15 cellular contexts compared by ENCODE assay signal in the genomic region with DNA sequence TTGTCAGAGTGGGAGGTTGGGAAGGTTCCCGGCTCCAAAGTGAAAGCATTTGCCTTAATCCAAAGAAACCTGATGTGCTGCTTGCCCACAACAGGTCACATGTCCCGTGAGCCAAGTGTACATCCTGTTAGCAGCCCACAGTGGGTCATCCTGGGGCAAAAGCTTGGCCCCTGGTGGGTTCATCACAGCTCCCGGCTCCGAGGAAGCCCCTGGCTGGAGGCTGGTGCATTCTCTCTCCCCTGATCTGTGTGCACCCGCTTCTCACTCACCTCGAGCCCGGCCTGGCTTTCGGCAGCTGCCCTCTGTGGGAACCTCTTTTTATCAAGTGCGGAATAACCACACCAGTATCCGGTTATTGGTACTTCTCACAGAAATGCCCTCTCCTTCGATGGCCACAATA.
"Had no signal": no experiment of that assay in that cellular context is flagged by ENCODE, and none has a peak within 500 bp of the region (broad histone marks: within the 10 kb centered on the region; RNA-seq: fewer than 3 reads in every experiment).

No MANE protein-coding gene starts in this region.

- H3K27ac Mint-ChIP-seq: activated B cell treated with CpG ODN at 0.5 μM for 24 hours; activated naive CD4-positive, alpha-beta T cell treated with anti-CD3 and anti-CD28 coated beads, Interleukin-2, amount 50 U/mL, for 24 hours; activated T-cell treated with anti-CD3 and anti-CD28 coated beads, Interleukin-2, amount 50 U/mL, for 24 hours; memory B cell; stimulated activated memory B cell treated with anti-CD40 and anti-IgM and Interleukin-4, amounts not matched to agents 10 μg/mL and 1 μg/mL and 100 μg/mL, for 72 hours had no signal

- H3K9me3 ChIP-seq: adrenal gland, ovary had no signal

- H3K4me1 ChIP-seq: adrenal gland had no signal

- H3K4me1 Mint-ChIP-seq: memory B cell; stimulated activated memory B cell treated with anti-CD40 and anti-IgM and Interleukin-4, amounts not matched to agents 10 μg/mL and 1 μg/mL and 100 μg/mL, for 72 hours had no signal

- H3K27ac ChIP-seq: adrenal gland, esophagus muscularis mucosa, ovary, tibial nerve had no signal

- H3K36me3 ChIP-seq: adrenal gland, esophagus muscularis mucosa, ovary, tibial nerve had no signal

- H3K4me3 ChIP-seq: adrenal gland, esophagus muscularis mucosa, ovary, tibial nerve had no signal

- H3K27me3 ChIP-seq: adrenal gland, esophagus muscularis mucosa, ovary, tibial nerve had no signal

- ATAC-seq: left ventricle myocardium superior; stimulated activated memory B cell treated with anti-CD40 and anti-IgM and Interleukin-4, amounts not matched to agents 10 μg/mL and 1 μg/mL and 100 μg/mL, for 72 hours had no signal

- H3K36me3 Mint-ChIP-seq: activated naive CD4-positive, alpha-beta T cell treated with anti-CD3 and anti-CD28 coated beads, Interleukin-2, amount 50 U/mL, for 24 hours; memory B cell; stimulated activated memory B cell treated with anti-CD40 and anti-IgM and Interleukin-4, amounts not matched to agents 10 μg/mL and 1 μg/mL and 100 μg/mL, for 72 hours had no signal

- DNase-seq: activated B cell treated with CpG ODN at 0.5 μM for 24 hours; activated CD4-positive, alpha-beta T cell treated with anti-CD3 and anti-CD28 coated beads for 48 hours; activated T-cell treated with anti-CD3 and anti-CD28 coated beads, Interleukin-2, amount 50 U/mL, for 24 hours; left ventricle myocardium superior; stimulated activated CD4-positive, alpha-beta T cell treated with anti-CD3 and anti-CD28 coated beads, Interleukin-2, amount 100 ng/mL, for 48 hours; substantia nigra; SW 1271 had no signal

- H3K4me3 Mint-ChIP-seq: activated B cell treated with CpG ODN at 0.5 μM for 24 hours; activated naive CD4-positive, alpha-beta T cell treated with anti-CD3 and anti-CD28 coated beads, Interleukin-2, amount 50 U/mL, for 24 hours; activated T-cell treated with anti-CD3 and anti-CD28 coated beads, Interleukin-2, amount 50 U/mL, for 24 hours; memory B cell; neural crest cell; stimulated activated memory B cell treated with anti-CD40 and anti-IgM and Interleukin-4, amounts not matched to agents 10 μg/mL and 1 μg/mL and 100 μg/mL, for 72 hours had no signal

- H3K9me3 Mint-ChIP-seq: activated naive CD4-positive, alpha-beta T cell treated with anti-CD3 and anti-CD28 coated beads, Interleukin-2, amount 50 U/mL, for 24 hours; memory B cell had no signal
